Comparison of ENCODE assay signal across 1 cellular context in genomic region chr4:40314951-40315350, GRCh38.
TF ChIP-seq lines count a peak whose summit lies in the region.

No MANE protein-coding gene starts in this region.

TF ChIP-seq in HCT116, 20 proteins besides CTCF, POLR2A, EP300 and RAD21 (continued from another document):
- no peak for TF ChIP-seq ZBTB33 (IDR thresholded peaks at IDR 0.05; ENCODE audit: extremely low read depth, insufficient replicate concordance, low read length)
- no peak for TF ChIP-seq ATF3 (IDR thresholded peaks at IDR 0.05)
